Comparison of ENCODE assay signal across 23 cellular contexts in the genomic region with DNA sequence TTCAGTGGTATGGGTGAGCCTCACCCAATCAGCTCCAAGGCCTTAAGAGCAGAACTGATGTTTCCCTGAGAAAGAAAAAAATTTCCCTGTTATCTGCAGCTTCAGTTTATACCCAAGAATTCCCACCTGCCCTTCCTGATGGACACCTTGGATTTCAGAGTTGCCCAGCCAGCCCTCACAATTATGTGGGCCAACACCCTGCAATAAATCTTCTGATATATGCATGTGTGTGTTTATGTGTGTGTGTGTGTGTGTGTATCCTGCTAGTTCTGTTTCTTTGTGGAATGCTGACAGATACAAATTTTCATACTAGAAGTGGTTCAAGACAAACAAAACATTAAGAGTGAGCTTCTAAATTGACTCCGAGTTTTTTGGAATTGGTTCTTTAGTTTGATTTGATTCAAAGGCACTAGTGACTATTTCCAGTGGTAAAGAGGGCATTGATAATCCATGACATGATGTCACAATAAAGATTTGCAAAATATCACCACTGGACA.
DNase-seq lines count a peak whose midpoint lies in the region; ATAC-seq, FAIRE-seq and TF ChIP-seq lines count a peak whose summit lies in the region.
"Had no signal": no experiment of that assay in that cellular context is flagged by ENCODE, and none has a peak within 500 bp of the region (broad histone marks: within the 10 kb centered on the region; RNA-seq: fewer than 3 reads in every experiment).

No MANE protein-coding gene starts in this region.

- H3K4me2 ChIP-seq in A549 (no peak overlapping the region), IMR-90 (ENCODE audit: low read depth, low read length) (no peak overlapping the region), PC-9 (no peak overlapping the region)
- H3K4me2 ChIP-seq: BLaER1 treated with 17β-estradiol and CSF1 and Interleukin-3, amounts not matched to agents 10 nM and 100 nM had no signal

- no peak for FAIRE-seq in A549 (lab: Jason Lieb, UNC)
- FAIRE-seq: A204.1, D721Med, G401.6, GM12891, GM19239 had no signal

- H2BK5ac ChIP-seq in IMR-90 (ENCODE audit: low read depth, low read length, poor library complexity, severe bottlenecking): no peak overlapping the region

- H2AK9ac ChIP-seq in IMR-90 (replicated peaks; ENCODE audit: low read depth, low read length, poor library complexity): no peak overlapping the region

- no peaks in the 10 kb centered on the region for H3K36me3 ChIP-seq in IMR-90 (ENCODE audit: control insufficient read depth, insufficient read depth, low read length)
- no peaks in the 10 kb centered on the region for H3K36me3 ChIP-seq in PC-9 (ENCODE audit: low read depth)
- H3K36me3 ChIP-seq: BLaER1 treated with 17β-estradiol and CSF1 and Interleukin-3, amounts not matched to agents 10 nM and 100 nM had no signal

- H3K4me3 ChIP-seq in A549 (no peak overlapping the region), IMR-90 (ENCODE audit: insufficient read depth, low read depth, low read length) (no peak overlapping the region), PC-9 (no peak overlapping the region)
- H3K4me3 ChIP-seq: BLaER1 treated with 17β-estradiol and CSF1 and Interleukin-3, amounts not matched to agents 10 nM and 100 nM had no signal

- no peak overlapping the region for H3K56ac ChIP-seq in IMR-90 (ENCODE audit: extremely low read depth, insufficient read depth, low read length)

- no peak overlapping the region for H3K9ac ChIP-seq in IMR-90 (ENCODE audit: low read depth, low read length)
- H3K9ac ChIP-seq: BLaER1 treated with 17β-estradiol and CSF1 and Interleukin-3, amounts not matched to agents 10 nM and 100 nM had no signal

- no peak overlapping the region for H3K27ac ChIP-seq in A549
- H3K27ac ChIP-seq in IMR-90 (ENCODE audit: insufficient read depth, low read length): no peak overlapping the region
- no peak overlapping the region for H3K27ac ChIP-seq in PC-9
- H3K27ac ChIP-seq: BLaER1 treated with 17β-estradiol and CSF1 and Interleukin-3, amounts not matched to agents 10 nM and 100 nM; C4-2B had no signal

- no peaks in the 10 kb centered on the region for H3K9me2 ChIP-seq in PC-9 (ENCODE audit: insufficient read depth)

- H3F3A ChIP-seq in PC-9 (ENCODE audit: insufficient read depth, low read depth): no peaks in the 10 kb centered on the region

- H3K9me1 ChIP-seq in IMR-90 (ENCODE audit: insufficient read depth, low read length): no peaks in the 10 kb centered on the region

- H3K79me2 ChIP-seq in PC-9 (ENCODE audit: low read depth): no peaks in the 10 kb centered on the region

- peaks cover 4% of the 10 kb centered on the region for H3K27me3 ChIP-seq in IMR-90 (ENCODE audit: control insufficient read depth, insufficient read depth, low read length)
- H3K27me3 ChIP-seq in PC-9 (ENCODE audit: insufficient read depth, low read depth): no peaks in the 10 kb centered on the region
- H3K27me3 ChIP-seq: BLaER1 treated with 17β-estradiol and CSF1 and Interleukin-3, amounts not matched to agents 10 nM and 100 nM had no signal

- no peak for TF ChIP-seq EP300 in A549 (IDR thresholded peaks at IDR 0.05)

- H4K91ac ChIP-seq in IMR-90 (ENCODE audit: insufficient read depth, low read depth, low read length): no peak overlapping the region

- 0% methylated on average over 1 of the region's 1 CpG for WGBS in A549 (ENCODE audit: missing lambda C conversion rate)
- no CpG with 5 or more reads among the region's 1 CpG for WGBS in IMR-90 (ENCODE audit: extremely low coverage in 2 of 2, insufficient read length in 1 of 2), 2 experiments

- ATAC-seq in A549 (no peak), IMR-90 (ENCODE audit: low read depth) (no peak), left colon (peak; percentile 83), GM19324 (IDR thresholded peaks at IDR 0.05; ENCODE audit: low FRiP score, unreplicated experiment) (no peak)
- ATAC-seq: CD8-positive, alpha-beta T cell had no signal

- H2AK5ac ChIP-seq in IMR-90 (ENCODE audit: low read depth, low read length): no peak overlapping the region

- H3K9me3 ChIP-seq in A549: peaks cover 4% of the 10 kb centered on the region; the same call in 1 of the 3 replicates
- H3K9me3 ChIP-seq in IMR-90 (ENCODE audit: control insufficient read depth, insufficient read depth, low read length): no peaks in the 10 kb centered on the region
- no peaks in the 10 kb centered on the region for H3K9me3 ChIP-seq in PC-9 (ENCODE audit: insufficient read depth, low read depth)
- H3K9me3 ChIP-seq: BLaER1 treated with 17β-estradiol and CSF1 and Interleukin-3, amounts not matched to agents 10 nM and 100 nM; Caco-2 had no signal

- no peak overlapping the region for H3K14ac ChIP-seq in IMR-90 (replicated peaks; ENCODE audit: low read depth, low read length)

- H4K8ac ChIP-seq in IMR-90 (ENCODE audit: low read depth in 2 of 2, low read length in 2 of 2): no peak overlapping the region

- H3K4ac ChIP-seq in IMR-90 (ENCODE audit: low read depth, low read length): no peak overlapping the region

- no peak overlapping the region for H2BK120ac ChIP-seq in IMR-90 (ENCODE audit: low read depth, low read length)

- CTCF ChIA-PET in A549 (lab: Yijun Ruan, JAX): no interaction called here
- CTCF ChIA-PET in IMR-90 (lab: Yijun Ruan, JAX): interaction anchor here (0.8 kb wide), 1 partner anchor 341 kb away, joined by 3 read pairs; no protein-coding TSS in a partner anchor
- CTCF ChIA-PET in PC-9 (lab: Charles Lee): no interaction called here

- TF ChIP-seq CTCF in A549 (IDR thresholded peaks at IDR 0.05) (no peak), IMR-90 (conservative IDR thresholded peaks at IDR 0.05; ENCODE audit: low read depth, low read length) (no peak), PC-9 (conservative IDR thresholded peaks at IDR 0.05) (no peak)

- no peak overlapping the region for H3K18ac ChIP-seq in IMR-90 (ENCODE audit: low read depth, low read length)

- H4K5ac ChIP-seq in IMR-90 (ENCODE audit: low read depth, low read length): no peak overlapping the region

- intact Hi-C loops in IMR-90 (cut with micrococcal nuclease) (no loop called here), left colon (cut with DNase I, micrococcal nuclease) (no loop called here), PC-9 (cut with micrococcal nuclease; ENCODE audit: unreplicated experiment) (loop anchor here (10.0 kb wide), 1 partner anchor 124 kb away; no protein-coding TSS in a partner anchor)

- no peak for DNase-seq in A549 (ENCODE audit: low read depth in 1 of 2, low spot score in 1 of 2)
- no peak for DNase-seq in IMR-90
- DNase-seq in NCI-H748 (lab: John Stamatoyannopoulos, UW; ENCODE audit: unreplicated experiment): peak; percentile 58
- DNase-seq in left colon: no peak
- no peak for DNase-seq in PC-9
- DNase-seq in NCI-H2029 (lab: John Stamatoyannopoulos, UW): no peak
- no peak for DNase-seq in activated CD4-positive, alpha-beta T cell treated with anti-CD3 and anti-CD28 coated beads, Interleukin-2, amount 50 U/mL, for 4 hours
- DNase-seq: 8988T; AML-193; Caco-2; Calu3; CD4-positive, alpha-beta T cell; CD8-positive, alpha-beta T cell; DMS79 treated with DMSO at 0.1 percent for 48 hours; GF-D8 had no signal

- BruUV-seq in IMR-90 (replicated peaks; lab: Mats Ljungman, UMichigan): no TSS peak
- BruUV-seq in PC-9 (replicated peaks; lab: Mats Ljungman, UMichigan): no TSS peak

- no peak overlapping the region for H3K23ac ChIP-seq in IMR-90 (ENCODE audit: low read depth, low read length)

- H2BK15ac ChIP-seq in IMR-90 (ENCODE audit: low read depth, low read length): no peak overlapping the region

- no peak for TF ChIP-seq POLR2A in A549 (IDR thresholded peaks at IDR 0.05; ENCODE audit: low read length)
- TF ChIP-seq POLR2A in IMR-90 (IDR thresholded peaks at IDR 0.05; ENCODE audit: low read depth, low read length): no peak

- H2BK20ac ChIP-seq in IMR-90 (ENCODE audit: low read depth, low read length): no peak overlapping the region

- H4K20me1 ChIP-seq in IMR-90 (ENCODE audit: insufficient read depth, low read length) (no peaks in the 10 kb centered on the region), PC-9 (ENCODE audit: insufficient read depth) (no peaks in the 10 kb centered on the region)
- H4K20me1 ChIP-seq: BLaER1 treated with 17β-estradiol and CSF1 and Interleukin-3, amounts not matched to agents 10 nM and 100 nM had no signal

- H3K4me1 ChIP-seq in A549 (no peaks in the 10 kb centered on the region), IMR-90 (ENCODE audit: control insufficient read depth, insufficient read depth, low read length) (no peaks in the 10 kb centered on the region), PC-9 (replicated peaks; ENCODE audit: insufficient read depth) (no peaks in the 10 kb centered on the region)
- H3K4me1 ChIP-seq: BLaER1 treated with 17β-estradiol and CSF1 and Interleukin-3, amounts not matched to agents 10 nM and 100 nM; Caco-2 had no signal

- H2AFZ ChIP-seq in IMR-90 (replicated peaks; ENCODE audit: low read length, poor library complexity) (no peak overlapping the region), PC-9 (no peak overlapping the region)

- H3K79me1 ChIP-seq in IMR-90 (ENCODE audit: low read depth in 1 of 2, low read length in 2 of 2): no peaks in the 10 kb centered on the region

- TF ChIP-seq RAD21 in A549 (conservative IDR thresholded peaks at IDR 0.05 in 1 of 2, IDR thresholded peaks at IDR 0.05 in 1 of 2): no peak
- no peak for TF ChIP-seq RAD21 in IMR-90 (IDR thresholded peaks at IDR 0.05; ENCODE audit: low read length)

- dilution Hi-C loops in IMR-90 (cut with HindIII; ENCODE audit: low sequenced_read_pairs, unreplicated experiment): no loop called here

- POLR2A ChIA-PET in A549 (lab: Yijun Ruan, JAX) (interaction anchor here (0.6 kb wide), 1 partner anchor 99 kb away, joined by 3 read pairs; no protein-coding TSS in a partner anchor), IMR-90 (lab: Charles Lee; ENCODE audit: unreplicated experiment) (no interaction called here), PC-9 (lab: Charles Lee; ENCODE audit: unreplicated experiment) (no interaction called here)

- in situ Hi-C loops in IMR-90 (cut with MboI; ENCODE audit: low sequenced_read_pairs): loop anchor here (5.0 kb wide), 1 partner anchor 536 kb away; no protein-coding TSS in a partner anchor

TF ChIP-seq in A549, 52 proteins besides CTCF, POLR2A, EP300 and RAD21:
- peak; percentile 52 for TF ChIP-seq MAFK (IDR thresholded peaks at IDR 0.05; ENCODE audit: partially characterized antibody)
- TF ChIP-seq, protein P1, sequence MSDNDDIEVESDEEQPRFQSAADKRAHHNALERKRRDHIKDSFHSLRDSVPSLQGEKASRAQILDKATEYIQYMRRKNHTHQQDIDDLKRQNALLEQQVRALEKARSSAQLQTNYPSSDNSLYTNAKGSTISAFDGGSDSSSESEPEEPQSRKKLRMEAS (IDR thresholded peaks at IDR 0.05): no peak

TF ChIP-seq in IMR-90, 13 proteins besides CTCF, POLR2A, EP300 and RAD21:
- TF ChIP-seq MAFK (IDR thresholded peaks at IDR 0.05; ENCODE audit: low read depth, low read length) (0 out of 2 replicates have a peak, but pooled peaks have one; percentile 30), CEBPB (IDR thresholded peaks at IDR 0.05; ENCODE audit: low read depth, low read length) (no peak), FOS (IDR thresholded peaks at IDR 0.05; ENCODE audit: low read depth, low read length) (no peak)
